In the genomic region with DNA sequence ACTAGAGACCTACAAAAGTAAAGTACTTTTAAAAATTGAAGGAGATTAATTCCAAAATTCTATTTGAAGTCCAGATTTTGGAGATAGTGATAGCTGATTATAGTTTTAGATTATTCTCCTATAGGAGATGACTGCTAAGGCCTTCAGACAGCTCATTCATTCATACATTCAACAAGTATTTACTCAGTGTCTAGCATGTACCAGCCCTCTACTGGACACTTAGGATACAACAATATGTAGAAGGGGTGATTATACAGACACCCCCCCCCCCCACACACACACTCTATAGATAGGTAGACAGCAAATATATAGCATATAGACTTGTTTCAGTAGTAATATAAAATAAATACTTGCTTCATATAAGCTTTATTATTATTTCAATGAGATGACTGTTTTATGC, we compare ENCODE assay signal across 8 cellular contexts.
A peak's percentile ranks its signal among the peaks of the same experiment; 100 is the strongest.
DNase-seq lines count a peak whose midpoint lies in the region; ATAC-seq lines count a peak whose summit lies in the region.

No MANE protein-coding gene starts in this region.

- no peaks in the 10 kb centered on the region for H3K36me3 Mint-ChIP-seq in activated naive CD4-positive, alpha-beta T cell treated with anti-CD3 and anti-CD28 coated beads for 36 hours (ENCODE audit: low read depth)
- no peaks in the 10 kb centered on the region for H3K36me3 Mint-ChIP-seq in activated naive CD4-positive, alpha-beta T cell treated with anti-CD3 and anti-CD28 coated beads, Interleukin-2, amount 10 ng/mL, durations not matched to agents 7 days and 5 days
- no peaks in the 10 kb centered on the region for H3K36me3 Mint-ChIP-seq in memory B cell

- H3K4me1 Mint-ChIP-seq in activated naive CD4-positive, alpha-beta T cell treated with anti-CD3 and anti-CD28 coated beads for 36 hours (ENCODE audit: low read depth): no peaks in the 10 kb centered on the region
- H3K4me1 Mint-ChIP-seq in activated naive CD4-positive, alpha-beta T cell treated with anti-CD3 and anti-CD28 coated beads, Interleukin-2, amount 10 ng/mL, durations not matched to agents 7 days and 5 days: peaks cover 2% of the 10 kb centered on the region
- peaks cover 2% of the 10 kb centered on the region for H3K4me1 Mint-ChIP-seq in memory B cell

- peak; percentile 4 for DNase-seq in activated naive CD4-positive, alpha-beta T cell treated with anti-CD3 and anti-CD28 coated beads for 36 hours
- no peak for DNase-seq in activated naive CD4-positive, alpha-beta T cell treated with anti-CD3 and anti-CD28 coated beads, Interleukin-2, amount 10 ng/mL, durations not matched to agents 7 days and 5 days
- DNase-seq in SW480 (ENCODE audit: low spot score): peak; percentile 49
- no peak for DNase-seq in memory B cell (ENCODE audit: low spot score in 2 of 2)
- no peak for DNase-seq in ecto neural progenitor cell (ENCODE audit: low spot score)
- DNase-seq in ureter (ENCODE audit: low spot score): no peak

- H3K4me3 Mint-ChIP-seq in activated naive CD4-positive, alpha-beta T cell treated with anti-CD3 and anti-CD28 coated beads for 36 hours: no peak overlapping the region
- no peak overlapping the region for H3K4me3 Mint-ChIP-seq in activated naive CD4-positive, alpha-beta T cell treated with anti-CD3 and anti-CD28 coated beads, Interleukin-2, amount 10 ng/mL, durations not matched to agents 7 days and 5 days
- H3K4me3 Mint-ChIP-seq in memory B cell: no peak overlapping the region

- no peaks in the 10 kb centered on the region for H3K9me3 Mint-ChIP-seq in activated naive CD4-positive, alpha-beta T cell treated with anti-CD3 and anti-CD28 coated beads for 36 hours
- H3K9me3 Mint-ChIP-seq in activated naive CD4-positive, alpha-beta T cell treated with anti-CD3 and anti-CD28 coated beads, Interleukin-2, amount 10 ng/mL, durations not matched to agents 7 days and 5 days: peaks cover 2% of the 10 kb centered on the region
- H3K9me3 Mint-ChIP-seq in memory B cell: no peaks in the 10 kb centered on the region

- H3K27me3 Mint-ChIP-seq in activated naive CD4-positive, alpha-beta T cell treated with anti-CD3 and anti-CD28 coated beads for 36 hours (ENCODE audit: low read depth): no peaks in the 10 kb centered on the region
- no peaks in the 10 kb centered on the region for H3K27me3 Mint-ChIP-seq in activated naive CD4-positive, alpha-beta T cell treated with anti-CD3 and anti-CD28 coated beads, Interleukin-2, amount 10 ng/mL, durations not matched to agents 7 days and 5 days
- peaks cover 6% of the 10 kb centered on the region for H3K27me3 Mint-ChIP-seq in memory B cell

- no peak overlapping the region for H3K27ac Mint-ChIP-seq in activated naive CD4-positive, alpha-beta T cell treated with anti-CD3 and anti-CD28 coated beads for 36 hours
- H3K27ac Mint-ChIP-seq in activated naive CD4-positive, alpha-beta T cell treated with anti-CD3 and anti-CD28 coated beads, Interleukin-2, amount 10 ng/mL, durations not matched to agents 7 days and 5 days: no peak overlapping the region
- no peak overlapping the region for H3K27ac Mint-ChIP-seq in memory B cell

- CTCF ChIA-PET in activated naive CD4-positive, alpha-beta T cell treated with anti-CD3 and anti-CD28 coated beads for 36 hours (lab: Charles Lee): interaction anchor here (0.6 to 0.7 kb wide), 3 partner anchors 22 to 454 kb away, joined by 4 to 5 read pairs (median 4); no protein-coding TSS in a partner anchor
- CTCF ChIA-PET in activated naive CD4-positive, alpha-beta T cell treated with anti-CD3 and anti-CD28 coated beads, Interleukin-2, amount 10 ng/mL, durations not matched to agents 7 days and 5 days (lab: Charles Lee): interaction anchor here (0.5 to 0.7 kb wide), 4 partner anchors 13 to 300 kb away, joined by 3 to 4 read pairs (median 4); no protein-coding TSS in a partner anchor

- intact Hi-C loops in activated naive CD4-positive, alpha-beta T cell treated with anti-CD3 and anti-CD28 coated beads for 36 hours (cut with micrococcal nuclease): loop anchor here (5.0 kb wide), 1 partner anchor 63 kb away; the partner anchor contains the start of gene TAF9B

- ATAC-seq in HG02763 (IDR thresholded peaks at IDR 0.05; ENCODE audit: unreplicated experiment) (peak; percentile 58), memory B cell (ENCODE audit: low read depth) (peak; percentile 51), HG03045 (IDR thresholded peaks at IDR 0.05; ENCODE audit: unreplicated experiment) (no peak)

Comparison
In these comparisons a context has a peak if more than half of its experiments do, and no peak if none do; other contexts are left out.
1. DNase-seq: peak in activated naive CD4-positive, alpha-beta T cell treated with anti-CD3 and anti-CD28 coated beads for 36 hours (single experiment) and SW480 (single experiment); none in activated naive CD4-positive, alpha-beta T cell treated with anti-CD3 and anti-CD28 coated beads, Interleukin-2, amount 10 ng/mL, durations not matched to agents 7 days and 5 days (single experiment), memory B cell (0 of 2), ecto neural progenitor cell (single experiment) and ureter (single experiment).